8 cellular contexts compared by ENCODE assay signal in genomic region chr17:7215136-7215638, GRCh38. TPM values are rescaled to one million over a fixed set of nuclear protein-coding genes. Genes with fewer than 3 reads are reported as not detected.
DNase-seq lines count a peak whose midpoint lies in the region; ATAC-seq and TF ChIP-seq lines count a peak whose summit lies in the region.

No MANE protein-coding gene starts in this region.

- no peak for DNase-seq in Jurkat, Clone E6-1 (ENCODE audit: low read depth, low spot score)
- DNase-seq in chondrocyte (ENCODE audit: low spot score) (no peak), NCI-H1105 (lab: John Stamatoyannopoulos, UW) (no peak), SKM-1 (lab: John Stamatoyannopoulos, UW; ENCODE audit: unreplicated experiment) (no peak)
- DNase-seq in naive thymus-derived CD4-positive, alpha-beta T cell, result no peak

- H3K4me3 Mint-ChIP-seq in chondrocyte (ENCODE audit: unreplicated experiment), result peak overlapping the region; percentile 87
- H3K4me3 Mint-ChIP-seq in naive thymus-derived CD4-positive, alpha-beta T cell, result peak overlapping the region; percentile 76 to 97 (median 94)

- no peaks in the 10 kb centered on the region for H3K36me3 Mint-ChIP-seq in chondrocyte (ENCODE audit: low read depth)
- no peaks in the 10 kb centered on the region for H3K36me3 Mint-ChIP-seq in naive thymus-derived CD4-positive, alpha-beta T cell

- no peaks in the 10 kb centered on the region for H3K9me3 ChIP-seq in naive thymus-derived CD4-positive, alpha-beta T cell (ENCODE audit: control insufficient read depth in 2 of 3, low read length in 3 of 3)

- peak overlapping the region; percentile 73 for H3K4me3 ChIP-seq in ACC112 (ENCODE audit: low read depth, low read length)
- H3K4me3 ChIP-seq in Jurkat, Clone E6-1 (ENCODE audit: low read length), result peak overlapping the region; percentile 49
- H3K4me3 ChIP-seq in naive thymus-derived CD4-positive, alpha-beta T cell (ENCODE audit: low read length), result peak overlapping the region; percentile 61

- H3K36me3 ChIP-seq in ACC112 (ENCODE audit: insufficient read depth, low read length), result no peaks in the 10 kb centered on the region
- H3K36me3 ChIP-seq in naive thymus-derived CD4-positive, alpha-beta T cell (ENCODE audit: control insufficient read depth in 2 of 3, insufficient read depth in 3 of 3, low read length in 3 of 3), result peaks cover 0 to 6% (median 0%) of the 10 kb centered on the region in 3 experiments

- peak overlapping the region; percentile 87 for H3K27ac ChIP-seq in ACC112 (ENCODE audit: low read depth, low read length)
- H3K27ac ChIP-seq in naive thymus-derived CD4-positive, alpha-beta T cell (ENCODE audit: low read depth, low read length), result peak overlapping the region; percentile 97

- H3K27me3 Mint-ChIP-seq in chondrocyte (ENCODE audit: low read depth), result no peaks in the 10 kb centered on the region
- H3K27me3 Mint-ChIP-seq in naive thymus-derived CD4-positive, alpha-beta T cell, result peaks cover 0 to 14% (median 0%) of the 10 kb centered on the region in 5 donors

- POLR2A ChIA-PET in naive thymus-derived CD4-positive, alpha-beta T cell (lab: Charles Lee), result interaction anchor here (0.6 to 13.7 kb wide), 9 partner anchors 11 to 368 kb away, joined by 3 to 265 read pairs (median 5); partner anchors contain the start of genes ACAP1, DVL2, GABARAP and MPDU1

- H2AFZ ChIP-seq in ACC112 (ENCODE audit: low read length, unreplicated experiment), result no peak overlapping the region

- no peaks in the 10 kb centered on the region for H3K9me3 Mint-ChIP-seq in chondrocyte (ENCODE audit: low read depth)
- peaks cover 0 to 6% (median 0%) of the 10 kb centered on the region in 11 donors for H3K9me3 Mint-ChIP-seq in naive thymus-derived CD4-positive, alpha-beta T cell

- peak; percentile 28 for TF ChIP-seq CTCF in chondrocyte (IDR thresholded peaks at IDR 0.05)

- intact Hi-C loops in naive thymus-derived CD4-positive, alpha-beta T cell (cut with micrococcal nuclease), result loop anchor here (1.0 to 10.0 kb wide), 7 partner anchors 168 to 630 kb away; partner anchors contain the start of genes C17orf100 (in 1 of the 2), KDM6B (in 1 of the 2), MED31 (in 1 of the 2) and POLR2A (in 1 of the 2)

- peaks cover 40% of the 10 kb centered on the region for H3K4me1 ChIP-seq in ACC112 (ENCODE audit: control insufficient read depth, insufficient read depth, low read length, unreplicated experiment)
- peaks cover 26 to 51% of the 10 kb centered on the region in 2 donors for H3K4me1 ChIP-seq in naive thymus-derived CD4-positive, alpha-beta T cell (ENCODE audit: control insufficient read depth in 2 of 2, insufficient read depth in 2 of 2, low read length in 2 of 2)

- CTCF ChIA-PET in naive thymus-derived CD4-positive, alpha-beta T cell (lab: Charles Lee), result no interaction called here

- peaks cover 50% of the 10 kb centered on the region for H3K79me2 ChIP-seq in ACC112 (ENCODE audit: control insufficient read depth, insufficient read depth, low read length, unreplicated experiment)

- ATAC-seq in naive thymus-derived CD4-positive, alpha-beta T cell, result no peak
- ATAC-seq in HG02571 (IDR thresholded peaks at IDR 0.05; ENCODE audit: unreplicated experiment) (no peak), HG02970 (IDR thresholded peaks at IDR 0.05; ENCODE audit: low FRiP score, unreplicated experiment) (no peak)

- H3K27me3 ChIP-seq in ACC112 (ENCODE audit: insufficient read depth, low read length), result no peaks in the 10 kb centered on the region
- no peaks in the 10 kb centered on the region for H3K27me3 ChIP-seq in naive thymus-derived CD4-positive, alpha-beta T cell (ENCODE audit: control insufficient read depth in 2 of 2, insufficient read depth in 2 of 2, low read length in 2 of 2)

- peaks cover 61% of the 10 kb centered on the region for H3K4me1 Mint-ChIP-seq in chondrocyte (ENCODE audit: low read depth)
- H3K4me1 Mint-ChIP-seq in naive thymus-derived CD4-positive, alpha-beta T cell, result peaks cover 36 to 70% (median 66%) of the 10 kb centered on the region in 7 donors

- H3K27ac Mint-ChIP-seq in chondrocyte (ENCODE audit: unreplicated experiment), result peak overlapping the region; percentile 97
- peak overlapping the region; percentile 90 to 100 (median 99) for H3K27ac Mint-ChIP-seq in naive thymus-derived CD4-positive, alpha-beta T cell

RNA-seq across cellular contexts. Expression of gene DLG4, which starts 4.4 kb away (rescaled TPM):
- 33.0 TPM for polyA plus RNA-seq in Jurkat, Clone E6-1 (2012; ENCODE audit: insufficient read depth, insufficient read length)
- total RNA-seq in chondrocyte, result 28.3 to 34.4 TPM (median 31.3 TPM) in 3 replicates
- total RNA-seq in naive thymus-derived CD4-positive, alpha-beta T cell, result 10 to 100 TPM; 10.9 to 25.4 (median 16.5) TPM
- under 1 TPM; 0.26 to 0.83 TPM for polyA plus RNA-seq in naive thymus-derived CD4-positive, alpha-beta T cell

RNA-seq across cellular contexts. Expression of gene ACADVL, which starts 4.6 kb away (rescaled TPM):
- polyA plus RNA-seq in Jurkat, Clone E6-1 (2012; ENCODE audit: insufficient read depth, insufficient read length), result 423 TPM
- 427 to 584 TPM (median 454 TPM) in 3 replicates for total RNA-seq in chondrocyte
- total RNA-seq in naive thymus-derived CD4-positive, alpha-beta T cell, result 100 to 1,000 TPM; 287 to 390 (median 339) TPM
- polyA plus RNA-seq in naive thymus-derived CD4-positive, alpha-beta T cell, result 10 to 100 TPM; 75.3 to 88.4 TPM

RNA-seq across cellular contexts. Expression of gene DVL2, which starts 19.1 kb away (rescaled TPM):
- 61.9 TPM for polyA plus RNA-seq in Jurkat, Clone E6-1 (2012; ENCODE audit: insufficient read depth, insufficient read length)
- 58.8 to 65.2 TPM (median 59.5 TPM) in 3 replicates for total RNA-seq in chondrocyte
- 10 to 100 TPM; 51.2 to 91.5 (median 52.3) TPM for total RNA-seq in naive thymus-derived CD4-positive, alpha-beta T cell
- 10 to 100 TPM; 15.1 to 31.1 TPM for polyA plus RNA-seq in naive thymus-derived CD4-positive, alpha-beta T cell

RNA-seq across cellular contexts. Expression of gene PHF23, which starts 24.1 kb away (rescaled TPM):
- polyA plus RNA-seq in Jurkat, Clone E6-1 (2012; ENCODE audit: insufficient read depth, insufficient read length), result 56.0 TPM
- 49.5 to 57.8 TPM (median 53.1 TPM) in 3 replicates for total RNA-seq in chondrocyte
- total RNA-seq in naive thymus-derived CD4-positive, alpha-beta T cell, result 10 to 100 TPM; 12.3 to 58.7 (median 55.2) TPM
- 10 to 100 TPM; 16.0 to 41.3 TPM for polyA plus RNA-seq in naive thymus-derived CD4-positive, alpha-beta T cell

RNA-seq across cellular contexts. Expression of gene GABARAP, which starts 27.1 kb away (rescaled TPM):
- 293 TPM for polyA plus RNA-seq in Jurkat, Clone E6-1 (2012; ENCODE audit: insufficient read depth, insufficient read length)
- total RNA-seq in chondrocyte, result 449 to 459 TPM (median 455 TPM) in 3 replicates
- 100 to 1,000 TPM; 214 to 427 (median 286) TPM for total RNA-seq in naive thymus-derived CD4-positive, alpha-beta T cell
- 100 to 1,000 TPM; 656 to 950 TPM for polyA plus RNA-seq in naive thymus-derived CD4-positive, alpha-beta T cell
